In the genomic region with DNA sequence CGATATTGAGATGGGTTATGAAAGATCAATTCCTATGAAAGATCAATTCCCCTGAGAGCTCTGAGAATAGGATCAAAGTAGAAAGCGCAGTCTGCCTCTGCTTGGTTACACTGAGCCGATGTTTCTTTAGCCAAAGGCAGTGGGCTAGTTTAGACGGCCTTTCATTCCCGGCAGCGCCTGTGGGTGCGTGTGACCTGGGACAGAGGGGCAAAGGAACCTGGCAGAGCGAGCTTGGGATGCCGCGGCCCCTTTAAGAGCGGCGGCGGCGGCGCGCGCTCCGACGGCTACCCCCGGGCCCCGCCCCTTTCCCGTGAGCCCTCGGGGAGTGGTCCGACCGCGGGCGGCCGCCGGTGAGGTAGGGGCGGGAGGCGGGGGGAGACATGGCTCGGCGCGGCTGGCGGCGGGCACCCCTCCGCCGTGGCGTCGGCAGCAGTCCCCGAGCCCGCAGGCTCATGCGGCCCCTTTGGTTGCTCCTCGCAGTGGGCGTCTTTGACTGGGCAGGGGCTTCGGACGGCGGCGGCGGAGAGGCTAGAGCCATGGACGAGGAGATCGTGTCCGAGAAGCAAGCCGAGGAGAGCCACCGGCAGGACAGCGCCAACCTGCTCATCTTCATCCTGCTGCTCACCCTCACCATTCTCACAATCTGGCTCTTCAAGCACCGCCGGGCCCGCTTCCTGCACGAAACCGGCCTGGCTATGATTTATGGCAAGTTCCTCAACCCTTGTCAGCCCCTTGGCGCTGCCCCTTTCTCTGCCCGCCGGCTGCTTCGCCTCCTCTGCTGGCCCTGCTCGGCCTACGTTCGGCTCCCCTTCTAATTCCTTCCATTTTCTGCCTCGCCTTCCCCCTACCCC, we compare ENCODE assay signal across 1 cellular context.
TF ChIP-seq lines count a peak whose summit lies in the region.

A gene (plus strand): TSS at position 313 of the 851 bp plus-strand sequence. CDS start 224 bp downstream, at position 537.

TF ChIP-seq in HEK293, 187 proteins besides CTCF, POLR2A, EP300 and RAD21 (continued from another document and continues in another):
- TF ChIP-seq ZNF426 (tag by site-specific recombination; IDR thresholded peaks at IDR 0.05) (no peak), SP7 (tag by site-specific recombination; IDR thresholded peaks at IDR 0.05) (peak; percentile 48), ZBTB8A (tag by site-specific recombination; IDR thresholded peaks at IDR 0.05) (peak; percentile 73), ZBTB48 (tag by site-specific recombination; IDR thresholded peaks at IDR 0.05) (peak; percentile 49; the same call in 1 of the 2 replicates), ZEB2 (tag by site-specific recombination; IDR thresholded peaks at IDR 0.05) (peak; percentile 35; the same call in 1 of the 2 replicates), ZNF792 (tag by site-specific recombination; IDR thresholded peaks at IDR 0.05) (no peak), KLF16 (tag by site-specific recombination; IDR thresholded peaks at IDR 0.05) (peak; percentile 60; the same call in 1 of the 2 replicates), ZNF335 (tag by site-specific recombination; conservative IDR thresholded peaks at IDR 0.05) (peak; percentile 75), ZFP69B (tag by site-specific recombination; IDR thresholded peaks at IDR 0.05) (peak; percentile 92), ZNF626 (tag by site-specific recombination; IDR thresholded peaks at IDR 0.05) (no peak), ZNF660 (tag by site-specific recombination; IDR thresholded peaks at IDR 0.05) (0 out of 2 replicates have a peak, but pooled peaks have one; percentile 28), KLF9 (tag by site-specific recombination; IDR thresholded peaks at IDR 0.05; ENCODE audit: low read depth) (peak; percentile 38; the same call in 1 of the 2 replicates), ZNF549 (tag by site-specific recombination; IDR thresholded peaks at IDR 0.05) (no peak), ZNF555 (tag by site-specific recombination; conservative IDR thresholded peaks at IDR 0.05) (no peak), ZNF837 (tag by site-specific recombination; IDR thresholded peaks at IDR 0.05) (0 out of 2 replicates have a peak, but pooled peaks have one; percentile 64), ZNF23 (tag by site-specific recombination; IDR thresholded peaks at IDR 0.05; ENCODE audit: borderline replicate concordance) (no peak), SETDB1 (IDR thresholded peaks at IDR 0.05; ENCODE audit: insufficient read length, low read length) (no peak), SP3 (tag by site-specific recombination; IDR thresholded peaks at IDR 0.05) (peak; percentile 37), WT1 (tag by site-specific recombination; IDR thresholded peaks at IDR 0.05) (no peak), ZNF76 (tag by site-specific recombination; IDR thresholded peaks at IDR 0.05; ENCODE audit: borderline replicate concordance, low read depth) (peak; percentile 77), ZNF214 (tag by site-specific recombination; IDR thresholded peaks at IDR 0.05; ENCODE audit: borderline replicate concordance) (no peak), SALL2 (tag by site-specific recombination; IDR thresholded peaks at IDR 0.05; ENCODE audit: borderline replicate concordance) (no peak), ZNF843 (tag by site-specific recombination; IDR thresholded peaks at IDR 0.05) (no peak), ZNF624 (tag by site-specific recombination; IDR thresholded peaks at IDR 0.05) (no peak), KLF8 (tag by site-specific recombination; IDR thresholded peaks at IDR 0.05) (peak; percentile 48; the same call in 1 of the 2 replicates)
- TF ChIP-seq, protein P1, sequence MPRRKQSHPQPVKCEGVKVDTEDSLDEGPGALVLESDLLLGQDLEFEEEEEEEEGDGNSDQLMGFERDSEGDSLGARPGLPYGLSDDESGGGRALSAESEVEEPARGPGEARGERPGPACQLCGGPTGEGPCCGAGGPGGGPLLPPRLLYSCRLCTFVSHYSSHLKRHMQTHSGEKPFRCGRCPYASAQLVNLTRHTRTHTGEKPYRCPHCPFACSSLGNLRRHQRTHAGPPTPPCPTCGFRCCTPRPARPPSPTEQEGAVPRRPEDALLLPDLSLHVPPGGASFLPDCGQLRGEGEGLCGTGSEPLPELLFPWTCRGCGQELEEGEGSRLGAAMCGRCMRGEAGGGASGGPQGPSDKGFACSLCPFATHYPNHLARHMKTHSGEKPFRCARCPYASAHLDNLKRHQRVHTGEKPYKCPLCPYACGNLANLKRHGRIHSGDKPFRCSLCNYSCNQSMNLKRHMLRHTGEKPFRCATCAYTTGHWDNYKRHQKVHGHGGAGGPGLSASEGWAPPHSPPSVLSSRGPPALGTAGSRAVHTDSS (tag by site-specific recombination; IDR thresholded peaks at IDR 0.05): peak; percentile 59
- TF ChIP-seq, protein P2, sequence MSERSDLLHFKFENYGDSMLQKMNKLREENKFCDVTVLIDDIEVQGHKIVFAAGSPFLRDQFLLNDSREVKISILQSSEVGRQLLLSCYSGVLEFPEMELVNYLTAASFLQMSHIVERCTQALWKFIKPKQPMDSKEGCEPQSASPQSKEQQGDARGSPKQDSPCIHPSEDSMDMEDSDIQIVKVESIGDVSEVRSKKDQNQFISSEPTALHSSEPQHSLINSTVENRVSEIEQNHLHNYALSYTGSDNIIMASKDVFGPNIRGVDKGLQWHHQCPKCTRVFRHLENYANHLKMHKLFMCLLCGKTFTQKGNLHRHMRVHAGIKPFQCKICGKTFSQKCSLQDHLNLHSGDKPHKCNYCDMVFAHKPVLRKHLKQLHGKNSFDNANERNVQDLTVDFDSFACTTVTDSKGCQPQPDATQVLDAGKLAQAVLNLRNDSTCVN (tag by site-specific recombination; optimal IDR thresholded peaks at IDR 0.05): peak; percentile 76
- TF ChIP-seq, protein P3, sequence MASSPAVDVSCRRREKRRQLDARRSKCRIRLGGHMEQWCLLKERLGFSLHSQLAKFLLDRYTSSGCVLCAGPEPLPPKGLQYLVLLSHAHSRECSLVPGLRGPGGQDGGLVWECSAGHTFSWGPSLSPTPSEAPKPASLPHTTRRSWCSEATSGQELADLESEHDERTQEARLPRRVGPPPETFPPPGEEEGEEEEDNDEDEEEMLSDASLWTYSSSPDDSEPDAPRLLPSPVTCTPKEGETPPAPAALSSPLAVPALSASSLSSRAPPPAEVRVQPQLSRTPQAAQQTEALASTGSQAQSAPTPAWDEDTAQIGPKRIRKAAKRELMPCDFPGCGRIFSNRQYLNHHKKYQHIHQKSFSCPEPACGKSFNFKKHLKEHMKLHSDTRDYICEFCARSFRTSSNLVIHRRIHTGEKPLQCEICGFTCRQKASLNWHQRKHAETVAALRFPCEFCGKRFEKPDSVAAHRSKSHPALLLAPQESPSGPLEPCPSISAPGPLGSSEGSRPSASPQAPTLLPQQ (tag by site-specific recombination; IDR thresholded peaks at IDR 0.05): peak; percentile 97
- TF ChIP-seq, protein P4, sequence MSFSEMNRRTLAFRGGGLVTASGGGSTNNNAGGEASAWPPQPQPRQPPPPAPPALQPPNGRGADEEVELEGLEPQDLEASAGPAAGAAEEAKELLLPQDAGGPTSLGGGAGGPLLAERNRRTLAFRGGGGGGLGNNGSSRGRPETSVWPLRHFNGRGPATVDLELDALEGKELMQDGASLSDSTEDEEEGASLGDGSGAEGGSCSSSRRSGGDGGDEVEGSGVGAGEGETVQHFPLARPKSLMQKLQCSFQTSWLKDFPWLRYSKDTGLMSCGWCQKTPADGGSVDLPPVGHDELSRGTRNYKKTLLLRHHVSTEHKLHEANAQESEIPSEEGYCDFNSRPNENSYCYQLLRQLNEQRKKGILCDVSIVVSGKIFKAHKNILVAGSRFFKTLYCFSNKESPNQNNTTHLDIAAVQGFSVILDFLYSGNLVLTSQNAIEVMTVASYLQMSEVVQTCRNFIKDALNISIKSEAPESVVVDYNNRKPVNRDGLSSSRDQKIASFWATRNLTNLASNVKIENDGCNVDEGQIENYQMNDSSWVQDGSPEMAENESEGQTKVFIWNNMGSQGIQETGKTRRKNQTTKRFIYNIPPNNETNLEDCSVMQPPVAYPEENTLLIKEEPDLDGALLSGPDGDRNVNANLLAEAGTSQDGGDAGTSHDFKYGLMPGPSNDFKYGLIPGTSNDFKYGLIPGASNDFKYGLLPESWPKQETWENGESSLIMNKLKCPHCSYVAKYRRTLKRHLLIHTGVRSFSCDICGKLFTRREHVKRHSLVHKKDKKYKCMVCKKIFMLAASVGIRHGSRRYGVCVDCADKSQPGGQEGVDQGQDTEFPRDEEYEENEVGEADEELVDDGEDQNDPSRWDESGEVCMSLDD (tag by site-specific recombination; IDR thresholded peaks at IDR 0.05): peak; percentile 42; the same call in 1 of the 2 replicates
- TF ChIP-seq, protein P5, sequence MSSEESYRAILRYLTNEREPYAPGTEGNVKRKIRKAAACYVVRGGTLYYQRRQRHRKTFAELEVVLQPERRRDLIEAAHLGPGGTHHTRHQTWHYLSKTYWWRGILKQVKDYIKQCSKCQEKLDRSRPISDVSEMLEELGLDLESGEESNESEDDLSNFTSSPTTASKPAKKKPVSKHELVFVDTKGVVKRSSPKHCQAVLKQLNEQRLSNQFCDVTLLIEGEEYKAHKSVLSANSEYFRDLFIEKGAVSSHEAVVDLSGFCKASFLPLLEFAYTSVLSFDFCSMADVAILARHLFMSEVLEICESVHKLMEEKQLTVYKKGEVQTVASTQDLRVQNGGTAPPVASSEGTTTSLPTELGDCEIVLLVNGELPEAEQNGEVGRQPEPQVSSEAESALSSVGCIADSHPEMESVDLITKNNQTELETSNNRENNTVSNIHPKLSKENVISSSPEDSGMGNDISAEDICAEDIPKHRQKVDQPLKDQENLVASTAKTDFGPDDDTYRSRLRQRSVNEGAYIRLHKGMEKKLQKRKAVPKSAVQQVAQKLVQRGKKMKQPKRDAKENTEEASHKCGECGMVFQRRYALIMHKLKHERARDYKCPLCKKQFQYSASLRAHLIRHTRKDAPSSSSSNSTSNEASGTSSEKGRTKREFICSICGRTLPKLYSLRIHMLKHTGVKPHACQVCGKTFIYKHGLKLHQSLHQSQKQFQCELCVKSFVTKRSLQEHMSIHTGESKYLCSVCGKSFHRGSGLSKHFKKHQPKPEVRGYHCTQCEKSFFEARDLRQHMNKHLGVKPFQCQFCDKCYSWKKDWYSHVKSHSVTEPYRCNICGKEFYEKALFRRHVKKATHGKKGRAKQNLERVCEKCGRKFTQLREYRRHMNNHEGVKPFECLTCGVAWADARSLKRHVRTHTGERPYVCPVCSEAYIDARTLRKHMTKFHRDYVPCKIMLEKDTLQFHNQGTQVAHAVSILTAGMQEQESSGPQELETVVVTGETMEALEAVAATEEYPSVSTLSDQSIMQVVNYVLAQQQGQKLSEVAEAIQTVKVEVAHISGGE (tag by site-specific recombination; conservative IDR thresholded peaks at IDR 0.05; ENCODE audit: low read depth): peak; percentile 34
- TF ChIP-seq, protein P6, sequence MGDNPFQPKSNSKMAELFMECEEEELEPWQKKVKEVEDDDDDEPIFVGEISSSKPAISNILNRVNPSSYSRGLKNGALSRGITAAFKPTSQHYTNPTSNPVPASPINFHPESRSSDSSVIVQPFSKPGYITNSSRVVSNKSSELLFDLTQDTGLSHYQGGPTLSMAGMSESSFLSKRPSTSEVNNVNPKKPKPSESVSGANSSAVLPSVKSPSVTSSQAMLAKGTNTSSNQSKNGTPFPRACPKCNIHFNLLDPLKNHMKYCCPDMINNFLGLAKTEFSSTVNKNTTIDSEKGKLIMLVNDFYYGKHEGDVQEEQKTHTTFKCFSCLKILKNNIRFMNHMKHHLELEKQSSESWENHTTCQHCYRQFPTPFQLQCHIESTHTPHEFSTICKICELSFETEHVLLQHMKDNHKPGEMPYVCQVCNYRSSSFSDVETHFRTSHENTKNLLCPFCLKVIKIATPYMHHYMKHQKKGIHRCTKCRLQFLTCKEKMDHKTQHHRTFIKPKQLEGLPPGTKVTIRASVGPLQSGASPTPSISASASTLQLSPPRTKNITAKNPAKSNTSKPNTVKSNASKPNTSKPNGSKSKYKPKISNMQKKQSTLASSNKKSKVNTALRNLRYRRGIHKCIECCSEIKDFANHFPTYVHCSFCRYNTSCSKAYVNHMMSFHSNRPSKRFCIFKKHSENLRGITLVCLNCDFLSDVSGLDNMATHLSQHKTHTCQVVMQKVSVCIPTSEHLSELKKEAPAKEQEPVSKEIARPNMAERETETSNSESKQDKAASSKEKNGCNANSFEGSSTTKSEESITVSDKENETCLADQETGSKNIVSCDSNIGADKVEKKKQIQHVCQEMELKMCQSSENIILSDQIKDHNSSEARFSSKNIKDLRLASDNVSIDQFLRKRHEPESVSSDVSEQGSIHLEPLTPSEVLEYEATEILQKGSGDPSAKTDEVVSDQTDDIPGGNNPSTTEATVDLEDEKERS (tag by site-specific recombination; IDR thresholded peaks at IDR 0.05): no peak
- TF ChIP-seq, protein P7, sequence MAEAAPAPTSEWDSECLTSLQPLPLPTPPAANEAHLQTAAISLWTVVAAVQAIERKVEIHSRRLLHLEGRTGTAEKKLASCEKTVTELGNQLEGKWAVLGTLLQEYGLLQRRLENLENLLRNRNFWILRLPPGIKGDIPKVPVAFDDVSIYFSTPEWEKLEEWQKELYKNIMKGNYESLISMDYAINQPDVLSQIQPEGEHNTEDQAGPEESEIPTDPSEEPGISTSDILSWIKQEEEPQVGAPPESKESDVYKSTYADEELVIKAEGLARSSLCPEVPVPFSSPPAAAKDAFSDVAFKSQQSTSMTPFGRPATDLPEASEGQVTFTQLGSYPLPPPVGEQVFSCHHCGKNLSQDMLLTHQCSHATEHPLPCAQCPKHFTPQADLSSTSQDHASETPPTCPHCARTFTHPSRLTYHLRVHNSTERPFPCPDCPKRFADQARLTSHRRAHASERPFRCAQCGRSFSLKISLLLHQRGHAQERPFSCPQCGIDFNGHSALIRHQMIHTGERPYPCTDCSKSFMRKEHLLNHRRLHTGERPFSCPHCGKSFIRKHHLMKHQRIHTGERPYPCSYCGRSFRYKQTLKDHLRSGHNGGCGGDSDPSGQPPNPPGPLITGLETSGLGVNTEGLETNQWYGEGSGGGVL (tag by site-specific recombination; IDR thresholded peaks at IDR 0.05): peak; percentile 43
- TF ChIP-seq, protein P8, sequence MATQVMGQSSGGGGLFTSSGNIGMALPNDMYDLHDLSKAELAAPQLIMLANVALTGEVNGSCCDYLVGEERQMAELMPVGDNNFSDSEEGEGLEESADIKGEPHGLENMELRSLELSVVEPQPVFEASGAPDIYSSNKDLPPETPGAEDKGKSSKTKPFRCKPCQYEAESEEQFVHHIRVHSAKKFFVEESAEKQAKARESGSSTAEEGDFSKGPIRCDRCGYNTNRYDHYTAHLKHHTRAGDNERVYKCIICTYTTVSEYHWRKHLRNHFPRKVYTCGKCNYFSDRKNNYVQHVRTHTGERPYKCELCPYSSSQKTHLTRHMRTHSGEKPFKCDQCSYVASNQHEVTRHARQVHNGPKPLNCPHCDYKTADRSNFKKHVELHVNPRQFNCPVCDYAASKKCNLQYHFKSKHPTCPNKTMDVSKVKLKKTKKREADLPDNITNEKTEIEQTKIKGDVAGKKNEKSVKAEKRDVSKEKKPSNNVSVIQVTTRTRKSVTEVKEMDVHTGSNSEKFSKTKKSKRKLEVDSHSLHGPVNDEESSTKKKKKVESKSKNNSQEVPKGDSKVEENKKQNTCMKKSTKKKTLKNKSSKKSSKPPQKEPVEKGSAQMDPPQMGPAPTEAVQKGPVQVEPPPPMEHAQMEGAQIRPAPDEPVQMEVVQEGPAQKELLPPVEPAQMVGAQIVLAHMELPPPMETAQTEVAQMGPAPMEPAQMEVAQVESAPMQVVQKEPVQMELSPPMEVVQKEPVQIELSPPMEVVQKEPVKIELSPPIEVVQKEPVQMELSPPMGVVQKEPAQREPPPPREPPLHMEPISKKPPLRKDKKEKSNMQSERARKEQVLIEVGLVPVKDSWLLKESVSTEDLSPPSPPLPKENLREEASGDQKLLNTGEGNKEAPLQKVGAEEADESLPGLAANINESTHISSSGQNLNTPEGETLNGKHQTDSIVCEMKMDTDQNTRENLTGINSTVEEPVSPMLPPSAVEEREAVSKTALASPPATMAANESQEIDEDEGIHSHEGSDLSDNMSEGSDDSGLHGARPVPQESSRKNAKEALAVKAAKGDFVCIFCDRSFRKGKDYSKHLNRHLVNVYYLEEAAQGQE (tag by site-specific recombination; IDR thresholded peaks at IDR 0.05): peak; percentile 59
